Comparison of ENCODE assay signal across 8 cellular contexts in the genomic region with DNA sequence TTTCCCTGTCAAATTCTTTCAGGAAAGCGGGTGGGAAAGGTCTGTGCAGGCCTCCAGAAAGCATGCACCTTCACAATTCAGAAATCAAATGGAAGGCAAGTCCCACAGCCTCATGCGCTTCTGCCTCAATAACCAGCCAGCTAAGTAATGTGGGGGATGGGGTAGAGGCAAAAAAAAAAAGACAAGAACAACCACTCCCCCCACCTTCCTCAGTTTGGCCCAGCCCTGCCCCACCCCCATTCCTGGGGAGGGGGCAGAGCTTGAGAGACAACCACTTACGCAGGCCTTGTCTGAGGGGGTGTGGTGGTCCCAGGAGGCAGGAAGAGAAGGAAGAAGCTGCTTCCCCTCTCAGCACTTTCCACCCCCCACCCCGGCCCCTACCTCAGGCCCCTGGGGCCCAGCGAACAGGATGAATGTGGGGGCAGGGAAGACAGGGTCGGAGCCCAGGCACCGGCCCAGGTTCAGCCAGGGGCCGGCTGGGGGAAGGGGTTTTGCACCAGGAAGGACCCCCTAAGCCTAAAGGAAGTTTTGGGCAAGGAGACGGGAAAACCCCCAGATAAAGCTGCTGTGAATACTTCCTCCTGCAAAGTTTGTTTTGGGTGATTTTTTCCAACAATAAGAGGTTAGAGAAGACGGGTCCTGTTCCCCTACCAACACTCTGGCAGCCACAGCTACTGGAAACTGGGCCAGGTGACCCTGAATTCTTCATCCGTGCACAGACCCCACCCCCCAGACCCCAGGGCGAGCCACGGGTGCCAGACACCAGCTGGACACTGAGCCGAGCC. TPM values are rescaled to one million over a fixed set of nuclear protein-coding genes. Genes with fewer than 3 reads are reported as not detected.
A peak's percentile ranks its signal among the peaks of the same experiment; 100 is the strongest.
DNase-seq lines count a peak whose midpoint lies in the region; ATAC-seq and TF ChIP-seq lines count a peak whose summit lies in the region.

No MANE protein-coding gene starts in this region.

- POLR2A ChIA-PET in BJ (lab: Charles Lee), result interaction anchor here (0.6 to 1.0 kb wide), 2 partner anchors 14 to 96 kb away, joined by 3 to 5 read pairs; no protein-coding TSS in a partner anchor
- POLR2A ChIA-PET in naive thymus-derived CD4-positive, alpha-beta T cell (lab: Charles Lee), result interaction anchor here (1.5 kb wide), 1 partner anchor 96 kb away, joined by 5 read pairs; a partner anchor contains a TSS

- no peaks in the 10 kb centered on the region for H3K36me3 Mint-ChIP-seq in naive thymus-derived CD4-positive, alpha-beta T cell

- H3K4me3 Mint-ChIP-seq in naive thymus-derived CD4-positive, alpha-beta T cell, result peak overlapping the region; percentile 37 to 82 (median 70)

- H3K9ac ChIP-seq in NT2/D1 (ENCODE audit: insufficient read length, low read depth) (peak overlapping the region; percentile 88), endocrine pancreas (ENCODE audit: control insufficient read depth, insufficient read depth, low read length) (peak overlapping the region; percentile 90)

- H3K4me3 ChIP-seq in BJ (ENCODE audit: low read depth, low read length) (peak overlapping the region; percentile 73), NT2/D1 (ENCODE audit: insufficient read length, low read depth) (peak overlapping the region; percentile 79), endocrine pancreas (ENCODE audit: control insufficient read depth, insufficient read depth, low read length) (peak overlapping the region; percentile 30)
- peak overlapping the region; percentile 44 for H3K4me3 ChIP-seq in naive thymus-derived CD4-positive, alpha-beta T cell (ENCODE audit: low read length)

- no peak for TF ChIP-seq CTCF in BJ (IDR thresholded peaks at IDR 0.05; ENCODE audit: insufficient read depth, low read depth, low read length)

- H3K4me1 Mint-ChIP-seq in naive thymus-derived CD4-positive, alpha-beta T cell, result peaks cover 13 to 41% (median 25%) of the 10 kb centered on the region in 7 donors

- intact Hi-C loops in naive thymus-derived CD4-positive, alpha-beta T cell (cut with micrococcal nuclease), result no loop called here

- H3K27ac Mint-ChIP-seq in naive thymus-derived CD4-positive, alpha-beta T cell, result no peak overlapping the region

- DNase-seq in BJ (ENCODE audit: low read depth) (no peak), NT2/D1 (ENCODE audit: low read depth, low spot score) (peak; percentile 85), DMS79 treated with DMSO at 0.1 percent for 48 hours (lab: John Stamatoyannopoulos, UW) (no peak)
- DNase-seq in naive thymus-derived CD4-positive, alpha-beta T cell, result no peak
- no peak for DNase-seq in activated CD4-positive, alpha-beta T cell treated with anti-CD3 and anti-CD28 coated beads for 48 hours

- CTCF ChIA-PET in BJ (lab: Yijun Ruan, JAX), result interaction anchor here (0.5 to 6.6 kb wide), 12 partner anchors 8 to 179 kb away, joined by 3 to 67 read pairs (median 4); a partner anchor contains a TSS
- CTCF ChIA-PET in naive thymus-derived CD4-positive, alpha-beta T cell (lab: Charles Lee), result interaction anchor here (0.9 to 1.3 kb wide), 2 partner anchors 9 to 12 kb away, joined by 3 to 7 read pairs; no protein-coding TSS in a partner anchor

- H3K27me3 ChIP-seq in BJ (ENCODE audit: control insufficient read depth, insufficient read depth, low read length), result no peaks in the 10 kb centered on the region; the same call in 1 of the 2 replicates
- peaks cover 7% of the 10 kb centered on the region for H3K27me3 ChIP-seq in NT2/D1 (ENCODE audit: insufficient read depth, insufficient read length)
- H3K27me3 ChIP-seq in endocrine pancreas (ENCODE audit: control insufficient read depth, insufficient read depth, low read length), result no peaks in the 10 kb centered on the region
- H3K27me3 ChIP-seq in naive thymus-derived CD4-positive, alpha-beta T cell (ENCODE audit: control insufficient read depth in 2 of 2, insufficient read depth in 2 of 2, low read length in 2 of 2), result peaks cover 0 to 6% of the 10 kb centered on the region in 2 donors

- ATAC-seq in naive thymus-derived CD4-positive, alpha-beta T cell, result no peak
- ATAC-seq in GM21447 (IDR thresholded peaks at IDR 0.05; ENCODE audit: unreplicated experiment) (no peak), GM19023 (IDR thresholded peaks at IDR 0.05; ENCODE audit: unreplicated experiment) (no peak)

- H3K36me3 ChIP-seq in BJ (ENCODE audit: control insufficient read depth, insufficient read depth, low read length), result no peaks in the 10 kb centered on the region
- peaks cover 16% of the 10 kb centered on the region for H3K36me3 ChIP-seq in NT2/D1 (ENCODE audit: insufficient read depth, insufficient read length, low read length)
- no peaks in the 10 kb centered on the region for H3K36me3 ChIP-seq in endocrine pancreas (ENCODE audit: control insufficient read depth, insufficient read depth, low read length)
- H3K36me3 ChIP-seq in naive thymus-derived CD4-positive, alpha-beta T cell (ENCODE audit: control insufficient read depth in 2 of 3, insufficient read depth in 3 of 3, low read length in 3 of 3), result no peaks in the 10 kb centered on the region

- no peaks in the 10 kb centered on the region for H3K9me3 Mint-ChIP-seq in naive thymus-derived CD4-positive, alpha-beta T cell

- H3K4me1 ChIP-seq in NT2/D1 (ENCODE audit: insufficient read depth, insufficient read length) (peaks cover 15% of the 10 kb centered on the region), endocrine pancreas (ENCODE audit: control insufficient read depth, insufficient read depth, low read length) (no peaks in the 10 kb centered on the region)
- peaks cover 0 to 11% of the 10 kb centered on the region in 2 donors for H3K4me1 ChIP-seq in naive thymus-derived CD4-positive, alpha-beta T cell (ENCODE audit: control insufficient read depth in 2 of 2, insufficient read depth in 2 of 2, low read length in 2 of 2)

- H3K27me3 Mint-ChIP-seq in naive thymus-derived CD4-positive, alpha-beta T cell, result peaks cover 16 to 49% (median 21%) of the 10 kb centered on the region in 5 donors

- H3K9me3 ChIP-seq in NT2/D1 (ENCODE audit: insufficient read depth, low read length) (no peaks in the 10 kb centered on the region), endocrine pancreas (ENCODE audit: control insufficient read depth, low read length) (no peaks in the 10 kb centered on the region)
- no peaks in the 10 kb centered on the region for H3K9me3 ChIP-seq in naive thymus-derived CD4-positive, alpha-beta T cell (ENCODE audit: control insufficient read depth in 2 of 3, low read length in 3 of 3)

- H3K27ac ChIP-seq in naive thymus-derived CD4-positive, alpha-beta T cell (ENCODE audit: low read depth, low read length), result no peak overlapping the region

RNA-seq across cellular contexts. Expression of a gene that starts 1.2 kb away (rescaled TPM):
- 7.3 and 9.4 TPM in 2 replicates for polyA plus RNA-seq in BJ (2011; rRNA removed)
- 10.6 and 16.2 TPM in 2 replicates for polyA minus RNA-seq in BJ (2011; rRNA and poly(A)+ RNA removed)
- total RNA-seq in naive thymus-derived CD4-positive, alpha-beta T cell, result 1 to 10 TPM in 2 of 5 experiments, under 1 TPM in 3; 0.24 to 8.2 (median 0.57) TPM
- under 1 TPM; 0.19 to 0.25 TPM for polyA plus RNA-seq in naive thymus-derived CD4-positive, alpha-beta T cell

RNA-seq across cellular contexts. Expression of a gene that starts 26.5 kb away (rescaled TPM):
- polyA plus RNA-seq in BJ (2011; rRNA removed), result 64.4 and 82.8 TPM in 2 replicates
- polyA minus RNA-seq in BJ (2011; rRNA and poly(A)+ RNA removed), result 24.7 and 28.9 TPM in 2 replicates
- 1 to 10 TPM; 3.6 to 7.0 (median 5.3) TPM for total RNA-seq in naive thymus-derived CD4-positive, alpha-beta T cell
- 1 to 10 TPM; 3.5 to 6.5 TPM for polyA plus RNA-seq in naive thymus-derived CD4-positive, alpha-beta T cell

RNA-seq across cellular contexts. Expression of a gene that starts 27.5 kb away (rescaled TPM):
- 885 and 1,571 TPM in 2 replicates for polyA plus RNA-seq in BJ (2011; rRNA removed)
- polyA minus RNA-seq in BJ (2011; rRNA and poly(A)+ RNA removed), result 420 and 568 TPM in 2 replicates
- total RNA-seq in naive thymus-derived CD4-positive, alpha-beta T cell, result under 1 TPM in 2 of 5 experiments, not detected in 3; 0.34 to 0.76 TPM
- not detected for polyA plus RNA-seq in naive thymus-derived CD4-positive, alpha-beta T cell

RNA-seq across cellular contexts. Expression of a gene that starts 50.7 kb away (rescaled TPM):
- polyA plus RNA-seq in BJ (2011; rRNA removed), result 88.3 and 123 TPM in 2 replicates
- polyA minus RNA-seq in BJ (2011; rRNA and poly(A)+ RNA removed), result 36.4 and 41.5 TPM in 2 replicates
- 10 to 100 TPM; 26.8 to 41.7 (median 37.2) TPM for total RNA-seq in naive thymus-derived CD4-positive, alpha-beta T cell
- polyA plus RNA-seq in naive thymus-derived CD4-positive, alpha-beta T cell, result 10 to 100 TPM; 41.9 to 66.7 TPM

RNA-seq across cellular contexts. Expression of a gene that starts 50.8 kb away (rescaled TPM):
- polyA plus RNA-seq in BJ (2011; rRNA removed), result 0.05 and 0.10 TPM in 2 replicates
- polyA minus RNA-seq in BJ (2011; rRNA and poly(A)+ RNA removed), result 0.05 TPM in 2 replicates
- under 1 TPM in 1 of 5 experiments, not detected in 4; 0.08 TPM for total RNA-seq in naive thymus-derived CD4-positive, alpha-beta T cell
- polyA plus RNA-seq in naive thymus-derived CD4-positive, alpha-beta T cell, result not detected

Comparison
In these comparisons a context has a peak if more than half of its experiments do, and no peak if none do; other contexts are left out.
1. RNA of a gene that starts 27.5 kb away (polyA plus RNA-seq): 885 to 1,571 TPM in BJ; not detected in naive thymus-derived CD4-positive, alpha-beta T cell; every median in the first group is over 100 times any median in the second.
2. Peak in every context shown above with its lines, with median percentiles within 50 percentile points of each other: H3K4me3 ChIP-seq.